Comparison of ENCODE assay signal across 23 cellular contexts in genomic region chr20:48779435-48779834, GRCh38. TPM values are rescaled to one million over a fixed set of nuclear protein-coding genes. Genes with fewer than 3 reads are reported as not detected.
DNase-seq lines count a peak whose midpoint lies in the region; ATAC-seq, FAIRE-seq and TF ChIP-seq lines count a peak whose summit lies in the region.
"Had no signal": no experiment of that assay in that cellular context is flagged by ENCODE, and none has a peak within 500 bp of the region (broad histone marks: within the 10 kb centered on the region; RNA-seq: fewer than 3 reads in every experiment).

No MANE protein-coding gene starts in this region.

- POLR2A ChIA-PET in activated CD4-positive, alpha-beta memory T cell treated with anti-CD3 and anti-CD28 coated beads, Interleukin-2, amount 10 ng/mL, durations not matched to agents 7 days and 5 days (lab: Charles Lee) = no interaction called here

- TF ChIP-seq CTCF in fibroblast of villous mesenchyme (IDR thresholded peaks at IDR 0.05; ENCODE audit: insufficient read depth, low read depth, low read length) = no peak

- H3K36me3 Mint-ChIP-seq in activated naive CD8-positive, alpha-beta T cell = peaks cover 11% of the 10 kb centered on the region
- peaks cover 39% of the 10 kb centered on the region for H3K36me3 Mint-ChIP-seq in activated naive CD8-positive, alpha-beta T cell treated with anti-CD3 and anti-CD28 coated beads, Interleukin-2, amount 50 U/mL, for 24 hours (ENCODE audit: low read depth)
- H3K36me3 Mint-ChIP-seq in activated CD4-positive, alpha-beta memory T cell treated with anti-CD3 and anti-CD28 coated beads, Interleukin-2, amount 10 ng/mL, durations not matched to agents 7 days and 5 days (ENCODE audit: low read depth) = peaks cover 60% of the 10 kb centered on the region

- FAIRE-seq in frontal cortex (lab: Jason Lieb, UNC) = no peak
- FAIRE-seq: GM12891, GM19239 had no signal

- no peak overlapping the region for H3K4me3 ChIP-seq in fibroblast of villous mesenchyme (ENCODE audit: low read depth, low read length)
- H3K4me3 ChIP-seq: GM23338 had no signal

- peak overlapping the region; percentile 13 for H3K27ac Mint-ChIP-seq in activated naive CD8-positive, alpha-beta T cell
- H3K27ac Mint-ChIP-seq in activated naive CD8-positive, alpha-beta T cell treated with anti-CD3 and anti-CD28 coated beads, Interleukin-2, amount 50 U/mL, for 24 hours = no peak overlapping the region
- peak overlapping the region; percentile 3 for H3K27ac Mint-ChIP-seq in activated CD4-positive, alpha-beta memory T cell treated with anti-CD3 and anti-CD28 coated beads, Interleukin-2, amount 10 ng/mL, durations not matched to agents 7 days and 5 days
- H3K27ac Mint-ChIP-seq: GM23338 had no signal

- H3K4me3 Mint-ChIP-seq in activated naive CD8-positive, alpha-beta T cell = no peak overlapping the region
- H3K4me3 Mint-ChIP-seq in activated naive CD8-positive, alpha-beta T cell treated with anti-CD3 and anti-CD28 coated beads, Interleukin-2, amount 50 U/mL, for 24 hours = no peak overlapping the region
- H3K4me3 Mint-ChIP-seq in activated CD4-positive, alpha-beta memory T cell treated with anti-CD3 and anti-CD28 coated beads, Interleukin-2, amount 10 ng/mL, durations not matched to agents 7 days and 5 days = no peak overlapping the region
- H3K4me3 Mint-ChIP-seq: GM23338 had no signal

- CTCF ChIA-PET in activated CD4-positive, alpha-beta memory T cell treated with anti-CD3 and anti-CD28 coated beads, Interleukin-2, amount 10 ng/mL, durations not matched to agents 7 days and 5 days (lab: Charles Lee) = interaction anchor here (0.6 kb wide), 1 partner anchor 122 kb away, joined by 3 read pairs; no protein-coding TSS in a partner anchor

- no peak for DNase-seq in activated naive CD8-positive, alpha-beta T cell treated with anti-CD3 and anti-CD28 coated beads, Interleukin-2, amount 50 U/mL, for 24 hours
- peak; percentile 61 for DNase-seq in DMS 273 (lab: John Stamatoyannopoulos, UW; ENCODE audit: unreplicated experiment)
- DNase-seq in activated CD4-positive, alpha-beta memory T cell treated with anti-CD3 and anti-CD28 coated beads, Interleukin-2, amount 10 ng/mL, durations not matched to agents 7 days and 5 days = no peak
- peak; percentile 21 for DNase-seq in fibroblast of villous mesenchyme (ENCODE audit: low read depth)
- no peak for DNase-seq in A172 (ENCODE audit: low spot score)
- no peak for DNase-seq in frontal cortex (ENCODE audit: low spot score in 2 of 2)
- DNase-seq: C1 segment of cervical spinal cord, Caco-2, EL, KG1, MV-4-11, NCI-H1417, NCI-H187 treated with DMSO at 0.1 percent for 48 hours, NCI-H345, NCI-H524 treated with DMSO at 0.1 percent for 48 hours, RPMI8226, SHP77 treated with DMSO at 0.1 percent for 48 hours had no signal

- ATAC-seq in activated naive CD8-positive, alpha-beta T cell treated with anti-CD3 and anti-CD28 coated beads, Interleukin-2, amount 50 U/mL, for 24 hours = no peak
- ATAC-seq in HG02981 (IDR thresholded peaks at IDR 0.05; ENCODE audit: unreplicated experiment) = no peak
- ATAC-seq: GM23338, HCT116 had no signal

- H3K4me1 Mint-ChIP-seq in activated naive CD8-positive, alpha-beta T cell (ENCODE audit: low read depth) = peaks cover 54% of the 10 kb centered on the region
- peaks cover 38% of the 10 kb centered on the region for H3K4me1 Mint-ChIP-seq in activated naive CD8-positive, alpha-beta T cell treated with anti-CD3 and anti-CD28 coated beads, Interleukin-2, amount 50 U/mL, for 24 hours
- peaks cover 35% of the 10 kb centered on the region for H3K4me1 Mint-ChIP-seq in activated CD4-positive, alpha-beta memory T cell treated with anti-CD3 and anti-CD28 coated beads, Interleukin-2, amount 10 ng/mL, durations not matched to agents 7 days and 5 days

- no peaks in the 10 kb centered on the region for H3K9me3 Mint-ChIP-seq in activated naive CD8-positive, alpha-beta T cell (ENCODE audit: low read depth)
- peaks cover 13% of the 10 kb centered on the region for H3K9me3 Mint-ChIP-seq in activated naive CD8-positive, alpha-beta T cell treated with anti-CD3 and anti-CD28 coated beads, Interleukin-2, amount 50 U/mL, for 24 hours
- H3K9me3 Mint-ChIP-seq in activated CD4-positive, alpha-beta memory T cell treated with anti-CD3 and anti-CD28 coated beads, Interleukin-2, amount 10 ng/mL, durations not matched to agents 7 days and 5 days = peaks cover 13% of the 10 kb centered on the region

- H3K27me3 Mint-ChIP-seq in activated naive CD8-positive, alpha-beta T cell = no peaks in the 10 kb centered on the region
- H3K27me3 Mint-ChIP-seq in activated naive CD8-positive, alpha-beta T cell treated with anti-CD3 and anti-CD28 coated beads, Interleukin-2, amount 50 U/mL, for 24 hours = no peaks in the 10 kb centered on the region
- no peaks in the 10 kb centered on the region for H3K27me3 Mint-ChIP-seq in activated CD4-positive, alpha-beta memory T cell treated with anti-CD3 and anti-CD28 coated beads, Interleukin-2, amount 10 ng/mL, durations not matched to agents 7 days and 5 days

RNA-seq across cellular contexts. Expression of gene PREX1, which starts 48.4 kb away (rescaled TPM):
- 100 to 1,000 TPM; 158 to 160 TPM for total RNA-seq in activated CD4-positive, alpha-beta memory T cell treated with anti-CD3 and anti-CD28 coated beads, Interleukin-2, amount 10 ng/mL, durations not matched to agents 7 days and 5 days
- total RNA-seq in fibroblast of villous mesenchyme (23.8 and 57.4 TPM in 2 replicates), frontal cortex (18.8 TPM)
- 8.1 and 12.2 TPM in 2 replicates for total RNA-seq in A172 (2014; rRNA removed; shearing (Covaris generic))

Comparison
In these comparisons a context has a peak if more than half of its experiments do, and no peak if none do; other contexts are left out.
1. DNase-seq: peak in DMS 273 (single experiment) and fibroblast of villous mesenchyme (single experiment); none in activated naive CD8-positive, alpha-beta T cell treated with anti-CD3 and anti-CD28 coated beads, Interleukin-2, amount 50 U/mL, for 24 hours (single experiment), activated CD4-positive, alpha-beta memory T cell treated with anti-CD3 and anti-CD28 coated beads, Interleukin-2, amount 10 ng/mL, durations not matched to agents 7 days and 5 days (single experiment), A172 (single experiment) and frontal cortex (0 of 2).